ENCODE assay signal across 11 cellular contexts in genomic region chr14:64064447-64064846, GRCh38.
"Had no signal": no experiment of that assay in that cellular context is flagged by ENCODE, and none has a peak within 500 bp of the region (broad histone marks: within the 10 kb centered on the region; RNA-seq: fewer than 3 reads in every experiment).

No MANE protein-coding gene starts in this region.

- H3K9me3 ChIP-seq: HAP-1 had no signal

- H3K4me3 ChIP-seq: GM23248, GM23338, HAP-1 had no signal

- DNase-seq: GM23248, GOT3, H7, H9, HCEC 1CT, HFFc6 had no signal

- H3K9ac ChIP-seq: GM23248 had no signal

- H3K36me3 ChIP-seq: HAP-1 had no signal

- H3K27ac ChIP-seq: GM23248 had no signal

- H2AFZ ChIP-seq: GM23248, GM23338 had no signal

- ATAC-seq: GM23338, HCT116 had no signal

- H3K4me2 ChIP-seq: GM23338 had no signal

- FAIRE-seq: H1, H54 had no signal
